Comparison of ENCODE assay signal across 10 cellular contexts in the genomic region with DNA sequence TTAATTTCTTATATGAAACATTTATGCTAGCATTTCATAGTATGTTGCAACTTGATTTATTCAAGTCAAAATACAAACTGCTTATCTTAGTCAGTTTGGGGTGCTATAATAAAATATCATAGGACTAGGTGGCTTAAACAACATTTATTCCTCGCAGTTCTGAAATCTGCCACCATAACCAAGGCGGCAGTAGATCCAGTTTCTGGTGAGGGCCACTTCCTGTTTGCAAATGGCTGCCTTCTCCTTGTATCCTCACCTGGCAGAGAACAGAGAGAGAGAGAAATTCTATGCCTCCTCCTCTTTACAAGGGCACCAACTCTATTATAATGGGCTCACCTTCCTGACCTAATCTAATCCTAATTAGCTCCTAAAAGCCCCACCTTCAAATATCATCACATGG.
DNase-seq lines count a peak whose midpoint lies in the region; ATAC-seq and TF ChIP-seq lines count a peak whose summit lies in the region.
"Had no signal": no experiment of that assay in that cellular context is flagged by ENCODE, and none has a peak within 500 bp of the region (broad histone marks: within the 10 kb centered on the region; RNA-seq: fewer than 3 reads in every experiment).

No MANE protein-coding gene starts in this region.

- H3K4me3 ChIP-seq in epithelial cell of proximal tubule (ENCODE audit: low read depth, low read length) (no peak overlapping the region), upper lobe of right lung (no peak overlapping the region)
- H3K4me3 ChIP-seq: esophagus squamous epithelium had no signal

- H3K27ac Mint-ChIP-seq in activated naive CD4-positive, alpha-beta T cell treated with anti-CD3 and anti-CD28 coated beads, Interleukin-2, amount 50 U/mL, for 72 hours, result no peak overlapping the region

- peak; percentile 21 for TF ChIP-seq CTCF in epithelial cell of proximal tubule (conservative IDR thresholded peaks at IDR 0.05; ENCODE audit: low read depth, low read length)
- TF ChIP-seq CTCF in upper lobe of right lung (IDR thresholded peaks at IDR 0.05), result no peak

- H3K27ac ChIP-seq in upper lobe of right lung, result no peak overlapping the region
- H3K27ac ChIP-seq in caudate nucleus (ENCODE audit: low read depth, low read length), result no peak overlapping the region
- H3K27ac ChIP-seq: esophagus squamous epithelium had no signal

- H3K9me3 Mint-ChIP-seq in activated naive CD4-positive, alpha-beta T cell treated with anti-CD3 and anti-CD28 coated beads, Interleukin-2, amount 50 U/mL, for 72 hours, result peaks cover 0 to 5% of the 10 kb centered on the region in 2 donors

- peak; percentile 61 for ATAC-seq in GM21786 (IDR thresholded peaks at IDR 0.05; ENCODE audit: unreplicated experiment)
- ATAC-seq in upper lobe of right lung, result no peak
- ATAC-seq in activated naive CD4-positive, alpha-beta T cell treated with anti-CD3 and anti-CD28 coated beads, Interleukin-2, amount 50 U/mL, for 72 hours, result no peak

- H3K36me3 ChIP-seq in upper lobe of right lung, result no peaks in the 10 kb centered on the region
- H3K36me3 ChIP-seq: esophagus squamous epithelium had no signal

- H3K9me3 ChIP-seq in upper lobe of right lung, result no peaks in the 10 kb centered on the region
- H3K9me3 ChIP-seq: esophagus squamous epithelium had no signal

- DNase-seq in ELF-1 (ENCODE audit: low read depth, low spot score) (peak; percentile 6), NAMALWA (ENCODE audit: low spot score) (peak; percentile 75), epithelial cell of proximal tubule (ENCODE audit: low read depth) (no peak), KG1 (lab: John Stamatoyannopoulos, UW) (no peak), upper lobe of right lung (no peak), caudate nucleus (lab: John Stamatoyannopoulos, UW) (no peak)
- no peak for DNase-seq in activated naive CD4-positive, alpha-beta T cell treated with anti-CD3 and anti-CD28 coated beads, Interleukin-2, amount 50 U/mL, for 72 hours (ENCODE audit: low spot score in 2 of 2)
- DNase-seq: activated CD8-positive, alpha-beta memory T cell treated with anti-CD3 and anti-CD28 coated beads for 24 hours; esophagus squamous epithelium had no signal

- no peaks in the 10 kb centered on the region for H3K36me3 Mint-ChIP-seq in activated naive CD4-positive, alpha-beta T cell treated with anti-CD3 and anti-CD28 coated beads, Interleukin-2, amount 50 U/mL, for 72 hours

- no peaks in the 10 kb centered on the region for H3K27me3 ChIP-seq in upper lobe of right lung
- H3K27me3 ChIP-seq: esophagus squamous epithelium had no signal

- no peaks in the 10 kb centered on the region for H3K4me1 ChIP-seq in upper lobe of right lung
- H3K4me1 ChIP-seq: esophagus squamous epithelium had no signal

- intact Hi-C loops in upper lobe of right lung (cut with DNase I), result no loop called here

Comparison
In these comparisons a context has a peak if more than half of its experiments do, and no peak if none do; other contexts are left out.
1. DNase-seq: peak in ELF-1 (single experiment) and NAMALWA (single experiment); none in epithelial cell of proximal tubule (single experiment), KG1 (single experiment), upper lobe of right lung (single experiment), caudate nucleus (0 of 61) and activated naive CD4-positive, alpha-beta T cell treated with anti-CD3 and anti-CD28 coated beads, Interleukin-2, amount 50 U/mL, for 72 hours (0 of 2).